33 cellular contexts compared by ENCODE assay signal in genomic region chr5:149219584-149219983, GRCh38. TPM values are rescaled to one million over a fixed set of nuclear protein-coding genes. Genes with fewer than 3 reads are reported as not detected.
"Had no signal": no experiment of that assay in that cellular context is flagged by ENCODE, and none has a peak within 500 bp of the region (broad histone marks: within the 10 kb centered on the region; RNA-seq: fewer than 3 reads in every experiment).

No MANE protein-coding gene starts in this region.

- H3K4me3 ChIP-seq: adrenal gland, SJSA1 had no signal

- ATAC-seq: activated CD4-positive, alpha-beta T cell treated with anti-CD3 and anti-CD28 coated beads for 36 hours; activated CD4-positive, CD25-positive, alpha-beta regulatory T cell treated with anti-CD3 and anti-CD28 coated beads, Interleukin-2, amount 50 U/mL, for 24 hours; activated CD8-positive, alpha-beta T cell treated with anti-CD3 and anti-CD28 coated beads, Interleukin-2, amount 10 ng/mL, durations not matched to agents 7 days and 5 days; activated naive CD4-positive, alpha-beta T cell treated with anti-CD3 and anti-CD28 coated beads, Interleukin-2, amount 50 U/mL, for 72 hours; Panc1; WTC11 had no signal

- H3K27ac ChIP-seq: adrenal gland, SJSA1 had no signal

- H3K9me3 Mint-ChIP-seq: activated CD4-positive, alpha-beta T cell treated with anti-CD3 and anti-CD28 coated beads, Interleukin-2, amount 10 ng/mL, durations not matched to agents 7 days and 5 days; activated naive CD4-positive, alpha-beta T cell treated with anti-CD3 and anti-CD28 coated beads for 36 hours; activated naive CD4-positive, alpha-beta T cell treated with anti-CD3 and anti-CD28 coated beads, Interleukin-2, amount 50 U/mL, for 72 hours; activated T-cell treated with anti-CD3 and anti-CD28 coated beads, Interleukin-2, amount 50 U/mL, for 24 hours; activated T-helper 1 cell treated with anti-CD3 and anti-CD28 coated beads, Interleukin-12 subunit alpha, Interleukin-12 subunit beta, Interleukin-2, Interleukin-4 antibody, amounts not matched to agents 30 ng/mL and 10 ng/mL and 1 ng/mL, durations not matched to agents 14 hours and 24 hours and 36 hours; brain; T-helper 1 cell treated with Interleukin-12 subunit alpha and Interleukin-12 subunit beta and Interleukin-4 antibody, amounts not matched to agents 30 μg/mL and 1 μg/mL, for 36 hours; T-helper 2 cell treated with Interferon-gamma antibody and Interleukin-4, amounts not matched to agents 5 μg/mL and 100 μg/mL, for 36 hours; WTC11 had no signal

- H3K9me3 ChIP-seq: adrenal gland, SJSA1, SK-N-SH had no signal

- H3K36me3 Mint-ChIP-seq: activated naive CD4-positive, alpha-beta T cell treated with anti-CD3 and anti-CD28 coated beads, Interleukin-2, amount 50 U/mL, for 72 hours; WTC11 had no signal

- H3K27me3 Mint-ChIP-seq: activated CD4-positive, alpha-beta T cell treated with anti-CD3 and anti-CD28 coated beads for 36 hours; activated CD4-positive, alpha-beta T cell treated with anti-CD3 and anti-CD28 coated beads, Interleukin-2, amount 10 ng/mL, durations not matched to agents 7 days and 5 days; activated T-cell treated with anti-CD3 and anti-CD28 coated beads, Interleukin-2, amount 50 U/mL, for 24 hours had no signal

- H3K27ac Mint-ChIP-seq: activated CD4-positive, alpha-beta T cell treated with anti-CD3 and anti-CD28 coated beads for 36 hours; activated CD4-positive, alpha-beta T cell treated with anti-CD3 and anti-CD28 coated beads, Interleukin-2, amount 10 ng/mL, durations not matched to agents 7 days and 5 days; activated CD8-positive, alpha-beta T cell treated with anti-CD3 and anti-CD28 coated beads, Interleukin-2, amount 10 ng/mL, durations not matched to agents 7 days and 5 days; activated naive CD4-positive, alpha-beta T cell treated with anti-CD3 and anti-CD28 coated beads for 36 hours; activated naive CD4-positive, alpha-beta T cell treated with anti-CD3 and anti-CD28 coated beads, Interleukin-2, amount 50 U/mL, for 72 hours; activated T-cell treated with anti-CD3 and anti-CD28 coated beads, Interleukin-2, amount 50 U/mL, for 24 hours; activated T-helper 1 cell treated with anti-CD3 and anti-CD28 coated beads, Interleukin-12 subunit alpha, Interleukin-12 subunit beta, Interleukin-2, Interleukin-4 antibody, amounts not matched to agents 30 ng/mL and 10 ng/mL and 1 ng/mL, durations not matched to agents 14 hours and 24 hours and 36 hours; brain; T-helper 1 cell treated with Interleukin-12 subunit alpha and Interleukin-12 subunit beta and Interleukin-4 antibody, amounts not matched to agents 30 μg/mL and 1 μg/mL, for 36 hours; T-helper 2 cell treated with Interferon-gamma antibody and Interleukin-4, amounts not matched to agents 5 μg/mL and 100 μg/mL, for 36 hours; WTC11 had no signal

- H3K27me3 ChIP-seq: adrenal gland, SJSA1 had no signal

- H3K4me1 Mint-ChIP-seq: activated CD4-positive, alpha-beta T cell treated with anti-CD3 and anti-CD28 coated beads for 36 hours; activated CD4-positive, alpha-beta T cell treated with anti-CD3 and anti-CD28 coated beads, Interleukin-2, amount 10 ng/mL, durations not matched to agents 7 days and 5 days; WTC11 had no signal

- H3K36me3 ChIP-seq: adrenal gland had no signal

- DNase-seq: activated CD4-positive, alpha-beta T cell treated with anti-CD3 and anti-CD28 coated beads for 36 hours; activated CD4-positive, alpha-beta T cell treated with anti-CD3 and anti-CD28 coated beads, Interleukin-2, amount 10 ng/mL, durations not matched to agents 7 days and 5 days; activated CD4-positive, alpha-beta T cell treated with anti-CD3 and anti-CD28 coated beads, Interleukin-2, amount 50 U/mL, for 48 hours; activated CD8-positive, alpha-beta T cell treated with anti-CD3 and anti-CD28 coated beads, Interleukin-2, amount 10 ng/mL, durations not matched to agents 7 days and 5 days; activated gamma-delta T cell treated with Interleukin-2 at 50 U/mL for 16 hours; activated naive CD4-positive, alpha-beta T cell treated with anti-CD3 and anti-CD28 coated beads for 36 hours; activated T-cell treated with anti-CD3 and anti-CD28 coated beads, Interleukin-2, amount 50 U/mL, for 24 hours; adrenal gland; anterior cingulate cortex; central memory CD4-positive, alpha-beta T cell; MM.1S; MV-4-11; NCI-H1092; NCI-H146; NCI-H187; NCI-H2029 treated with DMSO at 0.1 percent for 48 hours; NCI-H2107; NCI-H2171 treated with DMSO at 0.1 percent for 48 hours; NCI-H2227 treated with DMSO at 0.1 percent for 48 hours; NCI-H446 treated with DMSO at 0.1 percent for 48 hours; NCI-H524; NCI-H69; SHP77; SK-N-SH had no signal

- H3K9ac ChIP-seq: SK-N-SH had no signal

- H3K4me2 ChIP-seq: SK-N-SH had no signal

- H3K4me3 Mint-ChIP-seq: activated CD4-positive, alpha-beta T cell treated with anti-CD3 and anti-CD28 coated beads for 36 hours; activated CD4-positive, alpha-beta T cell treated with anti-CD3 and anti-CD28 coated beads, Interleukin-2, amount 10 ng/mL, durations not matched to agents 7 days and 5 days; activated CD8-positive, alpha-beta T cell treated with anti-CD3 and anti-CD28 coated beads, Interleukin-2, amount 10 ng/mL, durations not matched to agents 7 days and 5 days; activated naive CD4-positive, alpha-beta T cell treated with anti-CD3 and anti-CD28 coated beads for 36 hours; activated T-cell treated with anti-CD3 and anti-CD28 coated beads, Interleukin-2, amount 50 U/mL, for 24 hours; activated T-helper 1 cell treated with anti-CD3 and anti-CD28 coated beads, Interleukin-12 subunit alpha, Interleukin-12 subunit beta, Interleukin-2, Interleukin-4 antibody, amounts not matched to agents 30 ng/mL and 10 ng/mL and 1 ng/mL, durations not matched to agents 14 hours and 24 hours and 36 hours; brain; T-helper 1 cell treated with Interleukin-12 subunit alpha and Interleukin-12 subunit beta and Interleukin-4 antibody, amounts not matched to agents 30 μg/mL and 1 μg/mL, for 36 hours; T-helper 2 cell treated with Interferon-gamma antibody and Interleukin-4, amounts not matched to agents 5 μg/mL and 100 μg/mL, for 36 hours; WTC11 had no signal

RNA-seq across cellular contexts. Expression of gene AFAP1L1, which starts 52.1 kb away (rescaled TPM):
- total RNA-seq: activated CD4-positive, alpha-beta T cell treated with anti-CD3 and anti-CD28 coated beads, Interleukin-2, amount 10 ng/mL, durations not matched to agents 7 days and 5 days; activated CD8-positive, alpha-beta T cell treated with anti-CD3 and anti-CD28 coated beads, Interleukin-2, amount 10 ng/mL, durations not matched to agents 7 days and 5 days; activated T-helper 1 cell treated with anti-CD3 and anti-CD28 coated beads, Interleukin-12 subunit alpha, Interleukin-12 subunit beta, Interleukin-2, Interleukin-4 antibody, amounts not matched to agents 30 ng/mL and 10 ng/mL and 1 ng/mL, durations not matched to agents 14 hours and 24 hours and 36 hours had no signal
